In genomic region chr12:25960176-25960575, GRCh38 we compare ENCODE assay signal across 8 cellular contexts. TPM values are rescaled to one million over a fixed set of nuclear protein-coding genes. Genes with fewer than 3 reads are reported as not detected.
DNase-seq lines count a peak whose midpoint lies in the region; ATAC-seq, FAIRE-seq and TF ChIP-seq lines count a peak whose summit lies in the region.

No MANE protein-coding gene starts in this region.

- dilution Hi-C loops in keratinocyte (cut with MboI; ENCODE audit: extremely low pct_ligation_motif_present, low sequenced_read_pairs) = no loop called here

- no peak for ATAC-seq in stimulated activated naive CD8-positive, alpha-beta T cell treated with anti-CD3 and anti-CD28 coated beads, Interleukin-15, Interleukin-2, amounts not matched to agents 100 U/mL and 50 U/mL, for 24 hours

- peak overlapping the region; percentile 81 for H3K4me2 ChIP-seq in KMS-11
- peak overlapping the region; percentile 88 for H3K4me2 ChIP-seq in astrocyte (ENCODE audit: low read length)
- peak overlapping the region; percentile 82 for H3K4me2 ChIP-seq in keratinocyte (ENCODE audit: control insufficient read depth, extremely low read depth, insufficient read depth, low read depth, low read length)

- 23 to 39% methylated on average over 5 of the region's 5 CpGs for WGBS in thyroid gland, 2 donors

- 0 out of 2 replicates have a peak overlapping the region, but pooled peaks have one; percentile 85 for H2AFZ ChIP-seq in KMS-11 (ENCODE audit: low read depth)
- H2AFZ ChIP-seq in astrocyte (ENCODE audit: low read depth, low read length) = no peak overlapping the region
- H2AFZ ChIP-seq in keratinocyte (ENCODE audit: control insufficient read depth, low read length) = no peak overlapping the region

- H3K9ac ChIP-seq in KMS-11 (peak overlapping the region; percentile 49; the same call in 1 of the 2 replicates), astrocyte (ENCODE audit: low read length) (peak overlapping the region; percentile 97), keratinocyte (ENCODE audit: control insufficient read depth, extremely low read depth, insufficient read depth, low read length) (no peak overlapping the region)

- H3K4me3 Mint-ChIP-seq in astrocyte (ENCODE audit: unreplicated experiment) = peak overlapping the region; percentile 97

- no peak for TF ChIP-seq POLR2A in thyroid gland (IDR thresholded peaks at IDR 0.05)

- TF ChIP-seq CTCF in KMS-11 (conservative IDR thresholded peaks at IDR 0.05; ENCODE audit: low read depth, low read length) = no peak
- TF ChIP-seq CTCF in astrocyte (IDR thresholded peaks at IDR 0.05; ENCODE audit: insufficient read depth, low read depth, low read length) = no peak
- TF ChIP-seq CTCF in keratinocyte (optimal IDR thresholded peaks at IDR 0.05 in 1 of 3, IDR thresholded peaks at IDR 0.05 in 1 of 3, conservative IDR thresholded peaks at IDR 0.05 in 1 of 3; ENCODE audit: extremely low read depth in 1 of 3, insufficient read depth in 2 of 3, low read length in 3 of 3) = peak in 2 of 3 experiments; percentile 27 to 51
- no peak for TF ChIP-seq CTCF in thyroid gland (IDR thresholded peaks at IDR 0.05)

- H3K27ac ChIP-seq in KMS-11 = no peak overlapping the region
- H3K27ac ChIP-seq in astrocyte (ENCODE audit: low read depth, low read length) = peak overlapping the region; percentile 99
- no peak overlapping the region for H3K27ac ChIP-seq in keratinocyte (ENCODE audit: control insufficient read depth, insufficient read depth, low read length)
- H3K27ac ChIP-seq in thyroid gland = no peak overlapping the region

- intact Hi-C loops in thyroid gland (cut with DNase I) = no loop called here

- peaks cover 14% of the 10 kb centered on the region for H3K4me1 Mint-ChIP-seq in astrocyte (ENCODE audit: low read depth, unreplicated experiment)

- peaks cover 4% of the 10 kb centered on the region; the same call in 1 of the 2 replicates for H3K79me2 ChIP-seq in KMS-11 (ENCODE audit: insufficient read depth, low read depth)
- peaks cover 62% of the 10 kb centered on the region for H3K79me2 ChIP-seq in astrocyte (ENCODE audit: insufficient read depth, low read length)
- H3K79me2 ChIP-seq in keratinocyte (ENCODE audit: control insufficient read depth, insufficient read depth, low read length) = peaks cover 40% of the 10 kb centered on the region

- H3K4me3 ChIP-seq in KMS-11 (IDR thresholded peaks at IDR 0.05; ENCODE audit: insufficient read depth, low read depth, low read length) (no peak overlapping the region), astrocyte (ENCODE audit: insufficient read depth, low read depth, low read length) (peak overlapping the region; percentile 84), keratinocyte (ENCODE audit: control insufficient read depth in 2 of 3, extremely low read depth in 1 of 3, insufficient read depth in 2 of 3, low read depth in 1 of 3, low read length in 3 of 3) (peak overlapping the region; percentile 67 to 78 (median 71)), thyroid gland (replicated peaks in 1 of 3) (peak overlapping the region in 2 of 3 donors; percentile 62 to 89)

- H3K27me3 Mint-ChIP-seq in astrocyte (ENCODE audit: low read depth, unreplicated experiment) = no peaks in the 10 kb centered on the region

- H3K4me1 ChIP-seq in KMS-11 (ENCODE audit: low read depth, poor library complexity, severe bottlenecking) (peaks cover 13% of the 10 kb centered on the region), astrocyte (ENCODE audit: insufficient read depth, low read length) (peaks cover 9% of the 10 kb centered on the region), keratinocyte (ENCODE audit: control insufficient read depth, extremely low read depth, insufficient read depth, low read length) (no peaks in the 10 kb centered on the region), thyroid gland (peaks cover 0 to 8% of the 10 kb centered on the region in 2 donors)

- H3K9me3 ChIP-seq in astrocyte (ENCODE audit: insufficient read depth, low read depth, low read length) (no peaks in the 10 kb centered on the region), keratinocyte (ENCODE audit: control insufficient read depth, low read depth, low read length) (no peaks in the 10 kb centered on the region), thyroid gland (no peaks in the 10 kb centered on the region)

- H3K9me3 Mint-ChIP-seq in astrocyte (ENCODE audit: unreplicated experiment) = no peaks in the 10 kb centered on the region

- no peaks in the 10 kb centered on the region for H3K36me3 ChIP-seq in KMS-11 (ENCODE audit: insufficient read depth)
- H3K36me3 ChIP-seq in astrocyte (ENCODE audit: insufficient read depth, low read length) = no peaks in the 10 kb centered on the region
- no peaks in the 10 kb centered on the region for H3K36me3 ChIP-seq in keratinocyte (ENCODE audit: control insufficient read depth in 2 of 2, extremely low read depth in 1 of 2, insufficient read depth in 2 of 2, low read length in 2 of 2)
- H3K36me3 ChIP-seq in thyroid gland = no peaks in the 10 kb centered on the region

- FAIRE-seq in astrocyte (lab: Jason Lieb, UNC) (peak; percentile 34), keratinocyte (lab: Jason Lieb, UNC) (peak; percentile 84), GM19239 (lab: Jason Lieb, UNC) (no peak)

- peaks cover 2% of the 10 kb centered on the region for H3K36me3 Mint-ChIP-seq in astrocyte (ENCODE audit: low read depth, unreplicated experiment)

- DNase-seq in C1 segment of cervical spinal cord (lab: John Stamatoyannopoulos, UW) = peak in 8 of 14 donors; percentile 15 to 55 (median 22)
- DNase-seq in astrocyte (ENCODE audit: low read depth) = no peak
- no peak for DNase-seq in keratinocyte (ENCODE audit: low read depth, low spot score)
- peak; percentile 8 to 27 for DNase-seq in thyroid gland
- DNase-seq in GM19239 (ENCODE audit: insufficient read length, low spot score) = no peak
- DNase-seq in activated CD8-positive, alpha-beta memory T cell treated with anti-CD3 and anti-CD28 coated beads, Interleukin-2, amount 50 U/mL, for 4 hours = no peak
- no peak for DNase-seq in stimulated activated naive CD8-positive, alpha-beta T cell treated with anti-CD3 and anti-CD28 coated beads, Interleukin-15, Interleukin-2, amounts not matched to agents 100 U/mL and 50 U/mL, for 24 hours

- H3K9me1 ChIP-seq in keratinocyte (ENCODE audit: control insufficient read depth, extremely low read depth, insufficient read depth, low read length) = no peaks in the 10 kb centered on the region

- H3K27ac Mint-ChIP-seq in astrocyte (ENCODE audit: unreplicated experiment) = peak overlapping the region; percentile 84

- H3K27me3 ChIP-seq in KMS-11 (ENCODE audit: insufficient read depth, low read depth) = no peaks in the 10 kb centered on the region
- no peaks in the 10 kb centered on the region for H3K27me3 ChIP-seq in astrocyte (ENCODE audit: insufficient read depth, low read length)
- H3K27me3 ChIP-seq in keratinocyte (ENCODE audit: control insufficient read depth, extremely low read depth, insufficient read depth, low read length) = no peaks in the 10 kb centered on the region
- no peaks in the 10 kb centered on the region for H3K27me3 ChIP-seq in thyroid gland

- H4K20me1 ChIP-seq in KMS-11 (ENCODE audit: insufficient read depth) (no peaks in the 10 kb centered on the region), astrocyte (ENCODE audit: insufficient read depth, low read length) (peaks cover 40% of the 10 kb centered on the region), keratinocyte (ENCODE audit: control insufficient read depth, extremely low read depth, insufficient read depth, low read length) (no peaks in the 10 kb centered on the region)

RNA-seq across cellular contexts. Expression of gene RASSF8, which starts 1.7 kb away (rescaled TPM):
- total RNA-seq in astrocyte (24.2 and 39.5 TPM in 2 replicates), thyroid gland (10 to 100 TPM; 20.1 to 69.1 (median 33.5) TPM)
- 5.5 to 10.9 TPM (median 10.5 TPM) in 3 replicates for polyA plus RNA-seq in keratinocyte
- 6.5 TPM for polyA plus RNA-seq in keratinocyte (2011; ENCODE audit: low read depth)
- polyA plus RNA-seq in keratinocyte (2011; cell fraction: cytosol; rRNA removed) = 5.9 and 7.1 TPM in 2 replicates
- 5.9 and 7.7 TPM in 2 replicates for polyA plus RNA-seq in keratinocyte (2011; cell fraction: nucleus; rRNA removed)
- 2.6 and 12.8 TPM in 2 replicates for polyA plus RNA-seq in keratinocyte (2012; ENCODE audit: low replicate concordance)
- polyA minus RNA-seq in keratinocyte = 5.8 to 32.1 TPM (median 14.6 TPM) in 3 replicates
- polyA minus RNA-seq in keratinocyte (2011; cell fraction: cytosol; rRNA and poly(A)+ RNA removed) = 14.8 TPM
- polyA minus RNA-seq in keratinocyte (2011; cell fraction: nucleus; rRNA and poly(A)+ RNA removed) = 10.3 and 19.9 TPM in 2 replicates

Comparison
In these comparisons a context has a peak if more than half of its experiments do, and no peak if none do; other contexts are left out.
1. DNase-seq: peak in C1 segment of cervical spinal cord (8 of 14) and thyroid gland (2 of 2); none in astrocyte (single experiment), keratinocyte (single experiment), GM19239 (single experiment), activated CD8-positive, alpha-beta memory T cell treated with anti-CD3 and anti-CD28 coated beads, Interleukin-2, amount 50 U/mL, for 4 hours (single experiment) and stimulated activated naive CD8-positive, alpha-beta T cell treated with anti-CD3 and anti-CD28 coated beads, Interleukin-15, Interleukin-2, amounts not matched to agents 100 U/mL and 50 U/mL, for 24 hours (single experiment).
2. CTCF ChIP-seq: peak in keratinocyte (2 of 3); none in KMS-11 (single experiment), astrocyte (single experiment) and thyroid gland (0 of 6).
3. Peak in every context shown above with its lines, with median percentiles within 50 percentile points of each other: H3K4me2 ChIP-seq.